13 cellular contexts compared by ENCODE assay signal in the genomic region with DNA sequence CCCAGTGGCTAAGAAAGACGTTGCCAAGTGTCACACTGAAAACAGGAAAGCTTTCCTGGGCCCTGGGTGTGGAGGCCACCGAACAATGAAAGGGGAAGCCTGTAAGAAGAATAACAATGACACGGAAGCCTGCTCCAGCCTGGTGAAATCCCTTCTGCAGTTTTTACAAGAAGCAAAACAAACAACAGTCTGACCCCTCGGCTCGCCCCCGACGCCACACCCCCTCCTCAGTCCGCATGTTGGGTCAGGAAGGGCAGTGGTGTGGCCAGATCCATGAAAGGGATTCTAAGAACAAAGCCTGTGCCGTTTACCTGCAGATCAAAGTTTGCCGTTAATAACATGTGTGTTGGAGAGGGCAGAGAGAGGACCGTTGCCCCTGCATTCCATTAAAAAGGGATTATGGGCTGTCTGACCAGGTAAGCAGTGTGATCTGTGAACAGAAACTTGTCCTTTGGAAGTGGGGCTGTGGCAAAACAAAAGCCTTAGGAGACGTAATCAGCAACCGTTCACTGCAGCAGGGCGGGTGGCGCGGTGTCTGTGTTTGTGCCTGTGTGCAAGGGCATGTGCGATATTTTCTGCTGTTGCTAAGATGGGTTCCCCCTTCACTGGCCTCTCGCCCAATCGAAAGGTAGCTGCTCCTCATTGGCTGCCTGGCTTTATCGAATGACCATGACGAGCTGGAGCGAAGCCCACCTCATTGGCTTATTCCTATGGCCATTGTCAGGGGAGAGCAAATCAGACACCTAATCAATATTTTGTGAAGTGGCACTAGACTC.
DNase-seq lines count a peak whose midpoint lies in the region; ATAC-seq and TF ChIP-seq lines count a peak whose summit lies in the region.
"Had no signal": no experiment of that assay in that cellular context is flagged by ENCODE, and none has a peak within 500 bp of the region (broad histone marks: within the 10 kb centered on the region; RNA-seq: fewer than 3 reads in every experiment).

No MANE protein-coding gene starts in this region.

- H3K27ac ChIP-seq in left ventricle myocardium inferior (replicated peaks) = peak overlapping the region; percentile 63
- no peak overlapping the region for H3K27ac ChIP-seq in transverse colon
- H3K27ac ChIP-seq: parathyroid adenoma had no signal

- ATAC-seq in HG02763 (IDR thresholded peaks at IDR 0.05; ENCODE audit: unreplicated experiment) (no peak), SK-N-SH treated with all-trans-retinoic acid at 6 μM for 48 hours (no peak)

- H3K4me1 ChIP-seq in left ventricle myocardium inferior = peaks cover 21% of the 10 kb centered on the region
- no peaks in the 10 kb centered on the region for H3K4me1 ChIP-seq in transverse colon
- H3K4me1 ChIP-seq: BE2C, parathyroid adenoma had no signal

- H3K4me3 ChIP-seq in left ventricle myocardium inferior (peak overlapping the region; percentile 43), transverse colon (no peak overlapping the region)

- TF ChIP-seq POLR2A in transverse colon (IDR thresholded peaks at IDR 0.05) = no peak

- DNase-seq in DMS153 (lab: John Stamatoyannopoulos, UW) = peak; percentile 51
- DNase-seq in RPMI7951 (ENCODE audit: low read depth) = peak; percentile 45
- DNase-seq in left ventricle myocardium inferior = no peak
- peak; percentile 64 for DNase-seq in occipital lobe (lab: John Stamatoyannopoulos, UW)
- no peak for DNase-seq in transverse colon
- DNase-seq in RPMI8226 = no peak
- DNase-seq: activated CD4-positive, alpha-beta T cell treated with anti-CD3 and anti-CD28 coated beads for 1 hour; BE2C; NCI-H1930; SHP77 had no signal

- no peak for TF ChIP-seq CTCF in left ventricle myocardium inferior (IDR thresholded peaks at IDR 0.05; ENCODE audit: borderline replicate concordance)
- no peak for TF ChIP-seq CTCF in transverse colon (IDR thresholded peaks at IDR 0.05)

- H3K36me3 ChIP-seq in left ventricle myocardium inferior = no peaks in the 10 kb centered on the region
- no peaks in the 10 kb centered on the region for H3K36me3 ChIP-seq in transverse colon
- H3K36me3 ChIP-seq: BE2C had no signal

- H3K9me3 ChIP-seq in left ventricle myocardium inferior (replicated peaks) (no peaks in the 10 kb centered on the region), transverse colon (no peaks in the 10 kb centered on the region)
- H3K9me3 ChIP-seq: BE2C had no signal

- no peak for TF ChIP-seq EP300 in transverse colon (IDR thresholded peaks at IDR 0.05; ENCODE audit: low read depth)

- WGBS in transverse colon (ENCODE audit: low coverage in 1 of 2), 2 donors = 41 to 63% methylated on average over 14 to 22 of the region's 22 CpGs

- in situ Hi-C loops in transverse colon (cut with MboI; ENCODE audit: low pct_ligation_motif_present in 1 of 4, low pct_unique_long_range_greater_than_20kb in 1 of 4, low sequenced_read_pairs in 3 of 4) = no loop called here

- intact Hi-C loops in left ventricle myocardium inferior (cut with micrococcal nuclease) = no loop called here
- intact Hi-C loops in transverse colon (cut with DNase I; ENCODE audit: low total_unique reads) = no loop called here

- H3K27me3 ChIP-seq in left ventricle myocardium inferior (ENCODE audit: low read depth) (no peaks in the 10 kb centered on the region), transverse colon (no peaks in the 10 kb centered on the region)
- H3K27me3 ChIP-seq: BE2C had no signal

TF ChIP-seq in SK-N-SH treated with all-trans-retinoic acid at 6 μM for 48 hours, 23 proteins besides CTCF, POLR2A, EP300 and RAD21:
- TF ChIP-seq ISL1 (CRISPR knock-in tag; IDR thresholded peaks at IDR 0.05) (no peak), ARNTL (CRISPR knock-in tag; IDR thresholded peaks at IDR 0.05; ENCODE audit: borderline replicate concordance, low read depth) (no peak), ZNF8 (CRISPR knock-in tag; IDR thresholded peaks at IDR 0.05) (no peak), TCF4 (CRISPR knock-in tag; IDR thresholded peaks at IDR 0.05; ENCODE audit: borderline replicate concordance) (no peak), OSR1 (CRISPR knock-in tag; IDR thresholded peaks at IDR 0.05) (no peak), ZFP30 (CRISPR knock-in tag; IDR thresholded peaks at IDR 0.05) (no peak), TOX (CRISPR knock-in tag; IDR thresholded peaks at IDR 0.05; ENCODE audit: borderline replicate concordance) (no peak), RARB (CRISPR knock-in tag; IDR thresholded peaks at IDR 0.05) (no peak), ZFP3 (CRISPR knock-in tag; IDR thresholded peaks at IDR 0.05) (no peak), ESRRG (CRISPR knock-in tag; IDR thresholded peaks at IDR 0.05) (no peak), CSDC2 (CRISPR knock-in tag; IDR thresholded peaks at IDR 0.05) (no peak), ZC3H10 (CRISPR knock-in tag; IDR thresholded peaks at IDR 0.05) (no peak), GLIS3 (CRISPR knock-in tag; IDR thresholded peaks at IDR 0.05) (no peak)
- TF ChIP-seq, protein P1, sequence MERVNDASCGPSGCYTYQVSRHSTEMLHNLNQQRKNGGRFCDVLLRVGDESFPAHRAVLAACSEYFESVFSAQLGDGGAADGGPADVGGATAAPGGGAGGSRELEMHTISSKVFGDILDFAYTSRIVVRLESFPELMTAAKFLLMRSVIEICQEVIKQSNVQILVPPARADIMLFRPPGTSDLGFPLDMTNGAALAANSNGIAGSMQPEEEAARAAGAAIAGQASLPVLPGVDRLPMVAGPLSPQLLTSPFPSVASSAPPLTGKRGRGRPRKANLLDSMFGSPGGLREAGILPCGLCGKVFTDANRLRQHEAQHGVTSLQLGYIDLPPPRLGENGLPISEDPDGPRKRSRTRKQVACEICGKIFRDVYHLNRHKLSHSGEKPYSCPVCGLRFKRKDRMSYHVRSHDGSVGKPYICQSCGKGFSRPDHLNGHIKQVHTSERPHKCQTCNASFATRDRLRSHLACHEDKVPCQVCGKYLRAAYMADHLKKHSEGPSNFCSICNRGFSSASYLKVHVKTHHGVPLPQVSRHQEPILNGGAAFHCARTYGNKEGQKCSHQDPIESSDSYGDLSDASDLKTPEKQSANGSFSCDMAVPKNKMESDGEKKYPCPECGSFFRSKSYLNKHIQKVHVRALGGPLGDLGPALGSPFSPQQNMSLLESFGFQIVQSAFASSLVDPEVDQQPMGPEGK (CRISPR knock-in tag; IDR thresholded peaks at IDR 0.05; ENCODE audit: borderline replicate concordance) = no peak
- TF ChIP-seq, protein P2, sequence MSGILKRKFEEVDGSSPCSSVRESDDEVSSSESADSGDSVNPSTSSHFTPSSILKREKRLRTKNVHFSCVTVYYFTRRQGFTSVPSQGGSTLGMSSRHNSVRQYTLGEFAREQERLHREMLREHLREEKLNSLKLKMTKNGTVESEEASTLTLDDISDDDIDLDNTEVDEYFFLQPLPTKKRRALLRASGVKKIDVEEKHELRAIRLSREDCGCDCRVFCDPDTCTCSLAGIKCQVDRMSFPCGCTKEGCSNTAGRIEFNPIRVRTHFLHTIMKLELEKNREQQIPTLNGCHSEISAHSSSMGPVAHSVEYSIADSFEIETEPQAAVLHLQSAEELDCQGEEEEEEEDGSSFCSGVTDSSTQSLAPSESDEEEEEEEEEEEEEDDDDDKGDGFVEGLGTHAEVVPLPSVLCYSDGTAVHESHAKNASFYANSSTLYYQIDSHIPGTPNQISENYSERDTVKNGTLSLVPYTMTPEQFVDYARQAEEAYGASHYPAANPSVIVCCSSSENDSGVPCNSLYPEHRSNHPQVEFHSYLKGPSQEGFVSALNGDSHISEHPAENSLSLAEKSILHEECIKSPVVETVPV (CRISPR knock-in tag; IDR thresholded peaks at IDR 0.05) = no peak
- TF ChIP-seq, protein P3, sequence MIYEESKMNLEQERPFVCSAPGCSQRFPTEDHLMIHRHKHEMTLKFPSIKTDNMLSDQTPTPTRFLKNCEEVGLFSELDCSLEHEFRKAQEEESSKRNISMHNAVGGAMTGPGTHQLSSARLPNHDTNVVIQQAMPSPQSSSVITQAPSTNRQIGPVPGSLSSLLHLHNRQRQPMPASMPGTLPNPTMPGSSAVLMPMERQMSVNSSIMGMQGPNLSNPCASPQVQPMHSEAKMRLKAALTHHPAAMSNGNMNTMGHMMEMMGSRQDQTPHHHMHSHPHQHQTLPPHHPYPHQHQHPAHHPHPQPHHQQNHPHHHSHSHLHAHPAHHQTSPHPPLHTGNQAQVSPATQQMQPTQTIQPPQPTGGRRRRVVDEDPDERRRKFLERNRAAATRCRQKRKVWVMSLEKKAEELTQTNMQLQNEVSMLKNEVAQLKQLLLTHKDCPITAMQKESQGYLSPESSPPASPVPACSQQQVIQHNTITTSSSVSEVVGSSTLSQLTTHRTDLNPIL (CRISPR knock-in tag; IDR thresholded peaks at IDR 0.05; ENCODE audit: low read depth) = no peak
- TF ChIP-seq, protein P4, sequence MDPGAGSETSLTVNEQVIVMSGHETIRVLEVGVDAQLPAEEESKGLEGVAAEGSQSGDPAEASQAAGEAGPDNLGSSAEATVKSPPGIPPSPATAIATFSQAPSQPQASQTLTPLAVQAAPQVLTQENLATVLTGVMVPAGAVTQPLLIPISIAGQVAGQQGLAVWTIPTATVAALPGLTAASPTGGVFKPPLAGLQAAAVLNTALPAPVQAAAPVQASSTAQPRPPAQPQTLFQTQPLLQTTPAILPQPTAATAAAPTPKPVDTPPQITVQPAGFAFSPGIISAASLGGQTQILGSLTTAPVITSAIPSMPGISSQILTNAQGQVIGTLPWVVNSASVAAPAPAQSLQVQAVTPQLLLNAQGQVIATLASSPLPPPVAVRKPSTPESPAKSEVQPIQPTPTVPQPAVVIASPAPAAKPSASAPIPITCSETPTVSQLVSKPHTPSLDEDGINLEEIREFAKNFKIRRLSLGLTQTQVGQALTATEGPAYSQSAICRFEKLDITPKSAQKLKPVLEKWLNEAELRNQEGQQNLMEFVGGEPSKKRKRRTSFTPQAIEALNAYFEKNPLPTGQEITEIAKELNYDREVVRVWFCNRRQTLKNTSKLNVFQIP (CRISPR knock-in tag; IDR thresholded peaks at IDR 0.05; ENCODE audit: borderline replicate concordance, low read depth) = no peak
TF ChIP-seq in SK-N-SH treated with all-trans-retinoic acid at 6 μM for 48 hours: peak in this region for 0.

Comparison
In these comparisons a context has a peak if more than half of its experiments do, and no peak if none do; other contexts are left out.
1. DNase-seq: peak in DMS153 (single experiment), RPMI7951 (single experiment) and occipital lobe (single experiment); none in left ventricle myocardium inferior (single experiment), transverse colon (single experiment) and RPMI8226 (single experiment).